ENCODE assay signal across 3 cellular contexts in the genomic region with DNA sequence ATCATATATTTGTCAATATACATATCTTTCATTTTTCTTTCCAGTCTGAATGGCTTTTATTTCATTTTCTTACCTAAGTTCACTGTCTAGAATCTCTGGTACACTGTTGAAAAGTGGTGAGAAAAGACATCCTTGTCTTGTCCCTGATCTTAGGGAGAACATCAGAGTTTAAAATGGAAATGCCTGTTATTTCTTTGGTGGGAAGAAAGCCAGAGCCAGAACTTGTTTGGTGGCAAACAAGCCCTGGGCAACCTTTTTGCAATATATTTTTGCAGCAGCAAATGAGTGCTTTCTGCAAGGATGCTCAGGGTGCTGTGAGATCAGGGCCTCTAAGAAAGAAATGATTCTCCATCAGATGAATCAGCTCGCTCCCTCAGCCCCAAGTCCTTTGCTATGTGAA.
"Had no signal": no experiment of that assay in that cellular context is flagged by ENCODE, and none has a peak within 500 bp of the region (broad histone marks: within the 10 kb centered on the region; RNA-seq: fewer than 3 reads in every experiment).

No MANE protein-coding gene starts in this region.

- H3K4me3 ChIP-seq: GM12878 had no signal

- ATAC-seq: GM12878 had no signal

- DNase-seq: GDM1, GF-D8 had no signal
